In genomic region chr12:93813972-93814821, GRCh38 we compare ENCODE assay signal across 10 cellular contexts.
DNase-seq lines count a peak whose midpoint lies in the region; ATAC-seq and TF ChIP-seq lines count a peak whose summit lies in the region.
"Had no signal": no experiment of that assay in that cellular context is flagged by ENCODE, and none has a peak within 500 bp of the region (broad histone marks: within the 10 kb centered on the region; RNA-seq: fewer than 3 reads in every experiment).

No MANE protein-coding gene starts in this region.

- no peaks in the 10 kb centered on the region for H3K27me3 ChIP-seq in cardiac muscle cell
- no peaks in the 10 kb centered on the region for H3K27me3 ChIP-seq in trophoblast cell (ENCODE audit: insufficient read depth, low read length)

- no peak overlapping the region for H3K14ac ChIP-seq in trophoblast cell (ENCODE audit: low read length)

- no peak overlapping the region for H2AK5ac ChIP-seq in trophoblast cell (ENCODE audit: low read length)

- H2BK5ac ChIP-seq in trophoblast cell (ENCODE audit: low read depth, low read length, poor library complexity), result no peak overlapping the region

- TF ChIP-seq CTCF in C4-2B (conservative IDR thresholded peaks at IDR 0.05), result no peak
- TF ChIP-seq CTCF in cardiac muscle cell (IDR thresholded peaks at IDR 0.05; ENCODE audit: low read depth, low read length), result peak; percentile 8

- peak; percentile 19 to 98 for DNase-seq in cardiac muscle cell (ENCODE audit: low read depth in 1 of 2, low spot score in 1 of 2)
- DNase-seq in trophoblast cell, result no peak
- DNase-seq in activated CD4-positive, alpha-beta T cell treated with anti-CD3 and anti-CD28 coated beads for 4 hours, result no peak
- DNase-seq: activated naive CD8-positive, alpha-beta T cell treated with anti-CD3 and anti-CD28 coated beads for 36 hours had no signal

- H3K4me3 ChIP-seq in cardiac muscle cell (no peak overlapping the region), trophoblast cell (ENCODE audit: low read depth, low read length) (no peak overlapping the region)

- no peak overlapping the region for H3K23ac ChIP-seq in trophoblast cell (ENCODE audit: low read length)

- H3K9me3 ChIP-seq in cardiac muscle cell (ENCODE audit: low read depth) (no peaks in the 10 kb centered on the region), trophoblast cell (ENCODE audit: insufficient read depth, low read depth, low read length) (no peaks in the 10 kb centered on the region)

- peak overlapping the region; percentile 24 for H2BK12ac ChIP-seq in trophoblast cell (ENCODE audit: low read length)

- H3K4me2 ChIP-seq in trophoblast cell (ENCODE audit: low read length), result no peak overlapping the region

- H4K12ac ChIP-seq in trophoblast cell (ENCODE audit: low read depth, low read length), result no peak overlapping the region

- ATAC-seq in GM19397 (IDR thresholded peaks at IDR 0.05; ENCODE audit: unreplicated experiment) (no peak), GM18498 (IDR thresholded peaks at IDR 0.05; ENCODE audit: unreplicated experiment) (no peak), HG02870 (IDR thresholded peaks at IDR 0.05; ENCODE audit: unreplicated experiment) (no peak)

- no peaks in the 10 kb centered on the region for H3K79me1 ChIP-seq in trophoblast cell (ENCODE audit: low read length)

- H3K79me2 ChIP-seq in trophoblast cell (ENCODE audit: control insufficient read depth, insufficient read depth, low read length, poor library complexity), result no peaks in the 10 kb centered on the region

- no peak overlapping the region for H3K18ac ChIP-seq in trophoblast cell (ENCODE audit: low read length)

- WGBS in trophoblast cell (ENCODE audit: extremely low coverage, insufficient coverage, insufficient read length), result no CpG with 5 or more reads among the region's 14 CpGs

- no peak overlapping the region for H3K4ac ChIP-seq in trophoblast cell (ENCODE audit: low read depth, low read length)

- H3K4me1 ChIP-seq in cardiac muscle cell (ENCODE audit: low read depth) (peaks cover 17% of the 10 kb centered on the region), trophoblast cell (ENCODE audit: control insufficient read depth in 1 of 2, insufficient read depth in 2 of 2, low read length in 2 of 2) (peaks cover 4 to 7% of the 10 kb centered on the region in 2 experiments)

- H2AFZ ChIP-seq in trophoblast cell (ENCODE audit: insufficient read depth, low read length, poor library complexity), result no peak overlapping the region

- H2BK120ac ChIP-seq in trophoblast cell (ENCODE audit: insufficient read depth, low read length, poor library complexity), result no peak overlapping the region

- H3K9ac ChIP-seq in trophoblast cell (ENCODE audit: low read length), result no peak overlapping the region

- no peak overlapping the region for H4K91ac ChIP-seq in trophoblast cell (ENCODE audit: low read depth, low read length)

- H4K8ac ChIP-seq in trophoblast cell (ENCODE audit: low read depth, low read length), result no peak overlapping the region

- H3K27ac ChIP-seq in C4-2B, result peak overlapping the region; percentile 98
- H3K27ac ChIP-seq in cardiac muscle cell, result no peak overlapping the region
- H3K27ac ChIP-seq in trophoblast cell (ENCODE audit: low read depth, low read length), result no peak overlapping the region
- H3K27ac ChIP-seq: RWPE1 had no signal

- H3K36me3 ChIP-seq in cardiac muscle cell (no peaks in the 10 kb centered on the region), trophoblast cell (ENCODE audit: control insufficient read depth in 1 of 2, insufficient read depth in 2 of 2, low read length in 2 of 2) (no peaks in the 10 kb centered on the region)

TF ChIP-seq in PFSK-1, 5 proteins besides CTCF, POLR2A, EP300 and RAD21:
- TF ChIP-seq, protein P1, sequence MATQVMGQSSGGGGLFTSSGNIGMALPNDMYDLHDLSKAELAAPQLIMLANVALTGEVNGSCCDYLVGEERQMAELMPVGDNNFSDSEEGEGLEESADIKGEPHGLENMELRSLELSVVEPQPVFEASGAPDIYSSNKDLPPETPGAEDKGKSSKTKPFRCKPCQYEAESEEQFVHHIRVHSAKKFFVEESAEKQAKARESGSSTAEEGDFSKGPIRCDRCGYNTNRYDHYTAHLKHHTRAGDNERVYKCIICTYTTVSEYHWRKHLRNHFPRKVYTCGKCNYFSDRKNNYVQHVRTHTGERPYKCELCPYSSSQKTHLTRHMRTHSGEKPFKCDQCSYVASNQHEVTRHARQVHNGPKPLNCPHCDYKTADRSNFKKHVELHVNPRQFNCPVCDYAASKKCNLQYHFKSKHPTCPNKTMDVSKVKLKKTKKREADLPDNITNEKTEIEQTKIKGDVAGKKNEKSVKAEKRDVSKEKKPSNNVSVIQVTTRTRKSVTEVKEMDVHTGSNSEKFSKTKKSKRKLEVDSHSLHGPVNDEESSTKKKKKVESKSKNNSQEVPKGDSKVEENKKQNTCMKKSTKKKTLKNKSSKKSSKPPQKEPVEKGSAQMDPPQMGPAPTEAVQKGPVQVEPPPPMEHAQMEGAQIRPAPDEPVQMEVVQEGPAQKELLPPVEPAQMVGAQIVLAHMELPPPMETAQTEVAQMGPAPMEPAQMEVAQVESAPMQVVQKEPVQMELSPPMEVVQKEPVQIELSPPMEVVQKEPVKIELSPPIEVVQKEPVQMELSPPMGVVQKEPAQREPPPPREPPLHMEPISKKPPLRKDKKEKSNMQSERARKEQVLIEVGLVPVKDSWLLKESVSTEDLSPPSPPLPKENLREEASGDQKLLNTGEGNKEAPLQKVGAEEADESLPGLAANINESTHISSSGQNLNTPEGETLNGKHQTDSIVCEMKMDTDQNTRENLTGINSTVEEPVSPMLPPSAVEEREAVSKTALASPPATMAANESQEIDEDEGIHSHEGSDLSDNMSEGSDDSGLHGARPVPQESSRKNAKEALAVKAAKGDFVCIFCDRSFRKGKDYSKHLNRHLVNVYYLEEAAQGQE (IDR thresholded peaks at IDR 0.05; ENCODE audit: insufficient read depth in 1 of 2, low read depth in 2 of 2, low read length in 2 of 2), result no peak
- TF ChIP-seq POLR2AphosphoS5 (IDR thresholded peaks at IDR 0.05; ENCODE audit: low read depth, low read length) (peak; percentile 55), FOXP2 (optimal IDR thresholded peaks at IDR 0.05; ENCODE audit: borderline replicate concordance, extremely low read depth, extremely low read length, insufficient read depth) (peak; percentile 78), SIN3A (IDR thresholded peaks at IDR 0.05; ENCODE audit: borderline replicate concordance, insufficient read depth, low read length) (no peak), TAF1 (IDR thresholded peaks at IDR 0.05; ENCODE audit: borderline replicate concordance, insufficient read depth, low read length) (no peak)

Comparison
In these comparisons a context has a peak if more than half of its experiments do, and no peak if none do; other contexts are left out.
1. DNase-seq: peak in cardiac muscle cell (2 of 2); none in trophoblast cell (0 of 2) and activated CD4-positive, alpha-beta T cell treated with anti-CD3 and anti-CD28 coated beads for 4 hours (0 of 2).